In the genomic region with DNA sequence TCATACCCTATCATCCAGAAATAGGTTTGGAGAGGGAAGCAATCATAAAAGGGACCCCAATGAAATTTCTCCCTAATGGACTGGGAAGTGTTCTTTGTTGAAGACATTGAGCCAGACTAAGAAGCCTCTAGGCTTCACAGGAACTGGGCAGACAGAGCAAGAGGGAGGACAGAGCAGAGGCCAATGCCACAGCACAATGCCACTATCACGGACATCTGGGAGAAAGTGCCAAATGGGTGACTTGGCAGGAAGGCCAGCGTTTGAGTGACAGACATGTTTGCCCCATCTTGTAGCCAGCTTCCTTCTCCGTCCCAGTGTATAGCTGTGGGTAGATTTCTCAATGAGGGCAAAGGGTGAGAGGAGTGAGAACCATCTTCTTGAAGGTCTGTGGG, we compare ENCODE assay signal across 21 cellular contexts. TPM values are rescaled to one million over a fixed set of nuclear protein-coding genes. Genes with fewer than 3 reads are reported as not detected.
"Had no signal": no experiment of that assay in that cellular context is flagged by ENCODE, and none has a peak within 500 bp of the region (broad histone marks: within the 10 kb centered on the region; RNA-seq: fewer than 3 reads in every experiment).

No MANE protein-coding gene starts in this region.

RNA-seq across cellular contexts. Expression of gene KCNJ18, which starts 16.6 kb away (rescaled TPM):
- total RNA-seq: activated CD4-positive, alpha-beta memory T cell treated with anti-CD3 and anti-CD28 coated beads for 36 hours; activated CD4-positive, alpha-beta T cell treated with anti-CD3 and anti-CD28 coated beads for 36 hours; activated CD4-positive, alpha-beta T cell treated with anti-CD3 and anti-CD28 coated beads, Interleukin-2, amount 10 ng/mL, durations not matched to agents 24 days and 14 days; activated CD8-positive, alpha-beta memory T cell treated with anti-CD3 and anti-CD28 coated beads for 36 hours; activated CD8-positive, alpha-beta memory T cell treated with anti-CD3 and anti-CD28 coated beads, Interleukin-2, amount 10 ng/mL, durations not matched to agents 7 days and 5 days; activated CD8-positive, alpha-beta T cell treated with anti-CD3 and anti-CD28 coated beads, Interleukin-2, amount 10 ng/mL, durations not matched to agents 7 days and 5 days; activated naive CD4-positive, alpha-beta T cell treated with anti-CD3 and anti-CD28 coated beads, Interleukin-2, amount 50 U/mL, for 72 hours; activated naive CD8-positive, alpha-beta T cell treated with anti-CD3 and anti-CD28 coated beads, Interleukin-2, amount 10 ng/mL, durations not matched to agents 7 days and 5 days; activated T-helper 1 cell treated with anti-CD3 and anti-CD28 coated beads, Interleukin-12 subunit alpha, Interleukin-12 subunit beta, Interleukin-2, Interleukin-4 antibody, amounts not matched to agents 30 ng/mL and 10 ng/mL and 1 ng/mL, durations not matched to agents 14 hours and 24 hours and 36 hours; activated T-helper 2 cell treated with anti-CD3 and anti-CD28 coated beads, Interferon-gamma antibody, Interleukin-2, Interleukin-4, amounts not matched to agents 10 μg/mL and 5 μg/mL and 100 μg/mL, durations not matched to agents 14 hours and 24 hours and 36 hours; ascending aorta; breast epithelium; cardiac muscle cell; cerebellum; dermis blood vessel endothelial cell; endothelial cell of umbilical vein; fibroblast of lung; fibroblast of villous mesenchyme; gastroesophageal sphincter; glomerular endothelial cell; T-helper 1 cell treated with Interleukin-12 subunit alpha and Interleukin-12 subunit beta and Interleukin-4 antibody, amounts not matched to agents 30 ng/mL and 1 ng/mL, for 36 hours had no signal
